ENCODE assay signal across 11 cellular contexts in genomic region chr10:5809541-5810154, GRCh38. TPM values are rescaled to one million over a fixed set of nuclear protein-coding genes. Genes with fewer than 3 reads are reported as not detected.
DNase-seq lines count a peak whose midpoint lies in the region; ATAC-seq and TF ChIP-seq lines count a peak whose summit lies in the region.
"Had no signal": no experiment of that assay in that cellular context is flagged by ENCODE, and none has a peak within 500 bp of the region (broad histone marks: within the 10 kb centered on the region; RNA-seq: fewer than 3 reads in every experiment).

No MANE protein-coding gene starts in this region.

- H3K27me3 Mint-ChIP-seq in activated CD8-positive, alpha-beta memory T cell treated with anti-CD3 and anti-CD28 coated beads, Interleukin-2, amount 10 ng/mL, durations not matched to agents 7 days and 5 days, result no peaks in the 10 kb centered on the region
- H3K27me3 Mint-ChIP-seq in activated B cell treated with CpG ODN at 0.5 μM for 24 hours (no peaks in the 10 kb centered on the region), glutamatergic neuron (ENCODE audit: unreplicated experiment) (peaks cover 4% of the 10 kb centered on the region)
- no peaks in the 10 kb centered on the region for H3K27me3 Mint-ChIP-seq in stimulated activated memory B cell treated with anti-CD40 and anti-IgM and Interleukin-4, amounts not matched to agents 10 μg/mL and 1 μg/mL and 100 μg/mL, for 72 hours

- peaks cover 52% of the 10 kb centered on the region for H3K4me1 Mint-ChIP-seq in activated CD8-positive, alpha-beta memory T cell treated with anti-CD3 and anti-CD28 coated beads, Interleukin-2, amount 10 ng/mL, durations not matched to agents 7 days and 5 days
- H3K4me1 Mint-ChIP-seq in activated B cell treated with CpG ODN at 0.5 μM for 24 hours, result peaks cover 73% of the 10 kb centered on the region
- peaks cover 27% of the 10 kb centered on the region for H3K4me1 Mint-ChIP-seq in glutamatergic neuron (ENCODE audit: low read depth, unreplicated experiment)
- peaks cover 74% of the 10 kb centered on the region for H3K4me1 Mint-ChIP-seq in stimulated activated memory B cell treated with anti-CD40 and anti-IgM and Interleukin-4, amounts not matched to agents 10 μg/mL and 1 μg/mL and 100 μg/mL, for 72 hours

- no peak for TF ChIP-seq CTCF in activated B cell treated with CpG ODN at 0.5 μM for 24 hours (IDR thresholded peaks at IDR 0.05)
- no peak for TF ChIP-seq CTCF in glutamatergic neuron (IDR thresholded peaks at IDR 0.05; ENCODE audit: partially characterized antibody, unreplicated experiment)

- peak overlapping the region; percentile 69 for H3K27ac Mint-ChIP-seq in activated CD8-positive, alpha-beta memory T cell treated with anti-CD3 and anti-CD28 coated beads, Interleukin-2, amount 10 ng/mL, durations not matched to agents 7 days and 5 days
- peak overlapping the region; percentile 65 for H3K27ac Mint-ChIP-seq in activated B cell treated with CpG ODN at 0.5 μM for 24 hours
- H3K27ac Mint-ChIP-seq in glutamatergic neuron (ENCODE audit: unreplicated experiment), result peak overlapping the region; percentile 31
- H3K27ac Mint-ChIP-seq in stimulated activated memory B cell treated with anti-CD40 and anti-IgM and Interleukin-4, amounts not matched to agents 10 μg/mL and 1 μg/mL and 100 μg/mL, for 72 hours, result peak overlapping the region; percentile 45

- intact Hi-C loops in activated B cell treated with CpG ODN at 0.5 μM for 24 hours (cut with micrococcal nuclease) (loop anchor here (5.0 kb wide), 1 partner anchor 362 kb away; no protein-coding TSS in a partner anchor), left colon (cut with DNase I, micrococcal nuclease) (loop anchor here in 1 of 2 donors (10.0 kb wide), 1 partner anchor 65 kb away; no protein-coding TSS in a partner anchor)

- DNase-seq in activated CD8-positive, alpha-beta memory T cell treated with anti-CD3 and anti-CD28 coated beads, Interleukin-2, amount 10 ng/mL, durations not matched to agents 7 days and 5 days, result no peak
- DNase-seq in activated CD8-positive, alpha-beta memory T cell treated with anti-CD3 and anti-CD28 coated beads for 24 hours, result no peak
- DNase-seq in activated B cell treated with CpG ODN at 0.5 μM for 24 hours (no peak), glutamatergic neuron (no peak), NCI-H2171 treated with DMSO at 0.1 percent for 48 hours (lab: John Stamatoyannopoulos, UW) (no peak), left colon (no peak)
- DNase-seq: activated CD8-positive, alpha-beta memory T cell treated with anti-CD3 and anti-CD28 coated beads, Interleukin-2, amount 50 U/mL, for 4 hours; AML-193; head of caudate nucleus had no signal

- no peaks in the 10 kb centered on the region for H3K9me3 Mint-ChIP-seq in activated CD8-positive, alpha-beta memory T cell treated with anti-CD3 and anti-CD28 coated beads, Interleukin-2, amount 10 ng/mL, durations not matched to agents 7 days and 5 days (ENCODE audit: low read depth)
- H3K9me3 Mint-ChIP-seq in activated B cell treated with CpG ODN at 0.5 μM for 24 hours (no peaks in the 10 kb centered on the region), glutamatergic neuron (ENCODE audit: unreplicated experiment) (peaks cover 5% of the 10 kb centered on the region)
- no peaks in the 10 kb centered on the region for H3K9me3 Mint-ChIP-seq in stimulated activated memory B cell treated with anti-CD40 and anti-IgM and Interleukin-4, amounts not matched to agents 10 μg/mL and 1 μg/mL and 100 μg/mL, for 72 hours

- H3K4me3 Mint-ChIP-seq in activated CD8-positive, alpha-beta memory T cell treated with anti-CD3 and anti-CD28 coated beads, Interleukin-2, amount 10 ng/mL, durations not matched to agents 7 days and 5 days, result peak overlapping the region; percentile 91
- peak overlapping the region; percentile 91 for H3K4me3 Mint-ChIP-seq in activated B cell treated with CpG ODN at 0.5 μM for 24 hours
- H3K4me3 Mint-ChIP-seq in glutamatergic neuron (ENCODE audit: unreplicated experiment), result peak overlapping the region; percentile 93
- H3K4me3 Mint-ChIP-seq in stimulated activated memory B cell treated with anti-CD40 and anti-IgM and Interleukin-4, amounts not matched to agents 10 μg/mL and 1 μg/mL and 100 μg/mL, for 72 hours, result peak overlapping the region; percentile 96

- CTCF ChIA-PET in activated CD8-positive, alpha-beta memory T cell treated with anti-CD3 and anti-CD28 coated beads, Interleukin-2, amount 10 ng/mL, durations not matched to agents 7 days and 5 days (lab: Charles Lee), result interaction anchor here (0.7 to 1.8 kb wide), 4 partner anchors 9 to 180 kb away, joined by 3 to 6 read pairs (median 4); no protein-coding TSS in a partner anchor
- CTCF ChIA-PET in activated B cell treated with CpG ODN at 0.5 μM for 24 hours (lab: Charles Lee), result interaction anchor here (0.6 to 2.5 kb wide), 3 partner anchors 15 to 277 kb away, joined by 3 to 7 read pairs (median 4); no protein-coding TSS in a partner anchor

- POLR2A ChIA-PET in activated B cell treated with CpG ODN at 0.5 μM for 24 hours (lab: Charles Lee), result interaction anchor here (0.5 to 12.7 kb wide), 8 partner anchors 9 to 79 kb away, joined by 6 to 173 read pairs (median 9); partner anchors contain the start of genes ANKRD16 and FBH1

- peaks cover 42% of the 10 kb centered on the region for H3K36me3 Mint-ChIP-seq in activated CD8-positive, alpha-beta memory T cell treated with anti-CD3 and anti-CD28 coated beads, Interleukin-2, amount 10 ng/mL, durations not matched to agents 7 days and 5 days
- H3K36me3 Mint-ChIP-seq in activated B cell treated with CpG ODN at 0.5 μM for 24 hours (ENCODE audit: low read depth), result peaks cover 57% of the 10 kb centered on the region
- no peaks in the 10 kb centered on the region for H3K36me3 Mint-ChIP-seq in glutamatergic neuron (ENCODE audit: unreplicated experiment)
- peaks cover 25% of the 10 kb centered on the region for H3K36me3 Mint-ChIP-seq in stimulated activated memory B cell treated with anti-CD40 and anti-IgM and Interleukin-4, amounts not matched to agents 10 μg/mL and 1 μg/mL and 100 μg/mL, for 72 hours

- no peak for ATAC-seq in activated CD8-positive, alpha-beta memory T cell treated with anti-CD3 and anti-CD28 coated beads, Interleukin-2, amount 10 ng/mL, durations not matched to agents 7 days and 5 days
- no peak for ATAC-seq in activated B cell treated with CpG ODN at 0.5 μM for 24 hours (ENCODE audit: low read depth)
- no peak for ATAC-seq in stimulated activated memory B cell treated with anti-CD40 and anti-IgM and Interleukin-4, amounts not matched to agents 10 μg/mL and 1 μg/mL and 100 μg/mL, for 72 hours
- ATAC-seq in left colon, result no peak
- no peak for ATAC-seq in GM21367 (IDR thresholded peaks at IDR 0.05; ENCODE audit: unreplicated experiment)

RNA-seq across cellular contexts. Expression of gene GDI2, which starts 3.6 kb away (rescaled TPM):
- 100 to 1,000 TPM; 196 to 263 TPM for total RNA-seq in activated CD8-positive, alpha-beta memory T cell treated with anti-CD3 and anti-CD28 coated beads, Interleukin-2, amount 10 ng/mL, durations not matched to agents 7 days and 5 days
- total RNA-seq in activated B cell treated with CpG ODN at 0.5 μM for 24 hours, result 289 and 301 TPM in 2 replicates
- 294 TPM for total RNA-seq in glutamatergic neuron (ENCODE audit: unreplicated experiment)
- total RNA-seq in left colon, result 100 to 1,000 TPM; 211 to 218 TPM
